ENCODE assay signal across 8 cellular contexts in the genomic region with DNA sequence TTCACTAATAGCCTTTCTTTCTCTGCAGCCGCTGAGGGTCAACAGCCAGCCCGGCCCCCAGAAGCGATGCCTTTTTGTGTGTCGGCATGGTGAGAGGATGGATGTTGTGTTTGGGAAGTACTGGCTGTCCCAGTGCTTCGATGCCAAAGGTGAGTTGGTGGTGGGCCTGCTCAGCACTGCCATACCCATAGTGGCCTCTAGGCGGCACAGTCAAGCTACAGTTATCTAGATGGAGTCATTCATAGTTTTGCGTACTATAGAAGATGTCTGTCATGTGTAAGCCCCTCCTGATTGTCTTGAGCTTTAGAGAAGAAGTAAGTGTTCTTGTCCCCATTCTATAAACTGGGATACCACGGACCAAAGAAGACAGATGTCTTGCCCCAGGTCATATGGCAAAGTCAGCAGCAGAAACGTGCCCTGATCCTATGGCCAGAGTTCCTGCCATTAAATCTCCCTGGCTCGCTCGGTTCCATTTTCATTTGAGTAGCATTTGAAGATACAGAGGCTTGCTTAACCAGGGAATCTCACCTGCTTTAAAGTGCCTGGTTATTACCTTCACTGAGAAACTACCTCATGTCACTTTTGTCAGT. TPM values are rescaled to one million over a fixed set of nuclear protein-coding genes. Genes with fewer than 3 reads are reported as not detected.
DNase-seq lines count a peak whose midpoint lies in the region; ATAC-seq and TF ChIP-seq lines count a peak whose summit lies in the region.

No MANE protein-coding gene starts in this region.

- DNase-seq in GM06990 (ENCODE audit: extremely low read depth, insufficient read length) (no peak), HCEC 1CT (peak; percentile 37), NCI-H460 (ENCODE audit: extremely low read depth, low read depth) (peak; percentile 12), fibroblast of gingiva (ENCODE audit: low read depth) (peak; percentile 26), progenitor cell of endocrine pancreas (ENCODE audit: low spot score, unreplicated experiment) (no peak), HuH-7.5 (ENCODE audit: low spot score) (no peak)
- peak; percentile 52 for DNase-seq in activated CD8-positive, alpha-beta memory T cell treated with anti-CD3 and anti-CD28 coated beads, Interleukin-2, amount 50 U/mL, for 24 hours (ENCODE audit: extremely low read depth)

- H3K27me3 ChIP-seq in GM06990 (replicated peaks; ENCODE audit: control insufficient read depth, insufficient read depth, low read length): no peaks in the 10 kb centered on the region

- H3K36me3 ChIP-seq in GM06990 (ENCODE audit: control insufficient read depth, insufficient read depth, low read length): no peaks in the 10 kb centered on the region

- TF ChIP-seq CTCF in GM06990 (IDR thresholded peaks at IDR 0.05; ENCODE audit: insufficient read depth, low read length, poor library complexity, severe bottlenecking) (peak; percentile 96), progenitor cell of endocrine pancreas (IDR thresholded peaks at IDR 0.05; ENCODE audit: unreplicated experiment) (peak; percentile 62)

- ATAC-seq in HG02840 (IDR thresholded peaks at IDR 0.05; ENCODE audit: low FRiP score, unreplicated experiment): no peak

- no peak overlapping the region for H3K27ac Mint-ChIP-seq in progenitor cell of endocrine pancreas

- no peaks in the 10 kb centered on the region for H3K9me3 Mint-ChIP-seq in progenitor cell of endocrine pancreas (ENCODE audit: low read depth)

- H3K4me1 Mint-ChIP-seq in progenitor cell of endocrine pancreas (ENCODE audit: low read depth): no peaks in the 10 kb centered on the region

- no peak overlapping the region for H3K4me3 ChIP-seq in GM06990 (replicated peaks; ENCODE audit: low read depth, low read length)

- H3K36me3 Mint-ChIP-seq in progenitor cell of endocrine pancreas (ENCODE audit: insufficient read depth): no peaks in the 10 kb centered on the region

- H3K4me3 Mint-ChIP-seq in progenitor cell of endocrine pancreas (ENCODE audit: low read depth): no peak overlapping the region

- no peaks in the 10 kb centered on the region for H3K27me3 Mint-ChIP-seq in progenitor cell of endocrine pancreas

RNA-seq across cellular contexts. Expression of a gene that starts 42.1 kb away (rescaled TPM):
- total RNA-seq in NCI-H460 (2014; rRNA removed; shearing (Covaris generic)): not detected in 2 replicates
- polyA plus RNA-seq in NCI-H460 (2014; cell fraction: nucleus; rRNA removed): not detected in 2 replicates
- not detected in 2 replicates for total RNA-seq in progenitor cell of endocrine pancreas

Comparison
In these comparisons a context has a peak if more than half of its experiments do, and no peak if none do; other contexts are left out.
1. DNase-seq: peak in HCEC 1CT (single experiment), NCI-H460 (single experiment), activated CD8-positive, alpha-beta memory T cell treated with anti-CD3 and anti-CD28 coated beads, Interleukin-2, amount 50 U/mL, for 24 hours (single experiment) and fibroblast of gingiva (single experiment); none in GM06990 (single experiment), progenitor cell of endocrine pancreas (single experiment) and HuH-7.5 (single experiment).